In genomic region chr4:113141901-113142346, GRCh38 we compare ENCODE assay signal across 9 cellular contexts.
DNase-seq lines count a peak whose midpoint lies in the region; ATAC-seq and TF ChIP-seq lines count a peak whose summit lies in the region.
"Had no signal": no experiment of that assay in that cellular context is flagged by ENCODE, and none has a peak within 500 bp of the region (broad histone marks: within the 10 kb centered on the region; RNA-seq: fewer than 3 reads in every experiment).

No MANE protein-coding gene starts in this region.

- H3K4me1 ChIP-seq in left lung = peaks cover 0 to 8% of the 10 kb centered on the region in 2 donors
- peaks cover 10% of the 10 kb centered on the region; the same call in 1 of the 2 replicates for H3K4me1 ChIP-seq in BE2C

- peak; percentile 38 for ATAC-seq in HG02852 (IDR thresholded peaks at IDR 0.05; ENCODE audit: unreplicated experiment)
- ATAC-seq in left lung = peak; percentile 89

- no peak overlapping the region for H3K27ac ChIP-seq in left lung

- intact Hi-C loops in left lung (cut with DNase I) = no loop called here

- H3K27me3 ChIP-seq in left lung = no peaks in the 10 kb centered on the region
- no peaks in the 10 kb centered on the region for H3K27me3 ChIP-seq in BE2C

- TF ChIP-seq CTCF in left lung (IDR thresholded peaks at IDR 0.05) = no peak
- no peak for TF ChIP-seq CTCF in BE2C (IDR thresholded peaks at IDR 0.05; ENCODE audit: low read depth, low read length)

- DNase-seq in DMS53 (lab: John Stamatoyannopoulos, UW) (peak; percentile 93), NCI-H774 (lab: John Stamatoyannopoulos, UW) (peak; percentile 75), left lung (no peak), BE2C (no peak), 8988T (no peak), SKM-1 treated with dmso at 0.1 percent for 144 hours (lab: John Stamatoyannopoulos, UW; ENCODE audit: unreplicated experiment) (no peak)
- no peak for DNase-seq in activated CD4-positive, alpha-beta T cell treated with anti-CD3 and anti-CD28 coated beads, Interleukin-2, amount 50 U/mL, for 48 hours
- DNase-seq: activated B cell treated with CpG ODN at 0.5 μM for 24 hours had no signal

- H3K4me3 ChIP-seq in left lung (no peak overlapping the region), BE2C (ENCODE audit: low read depth, low read length) (no peak overlapping the region)

- H3K9me3 ChIP-seq in left lung (no peaks in the 10 kb centered on the region), BE2C (no peaks in the 10 kb centered on the region)

- H3K36me3 ChIP-seq in left lung = no peaks in the 10 kb centered on the region
- H3K36me3 ChIP-seq in BE2C = no peaks in the 10 kb centered on the region

Comparison
In these comparisons a context has a peak if more than half of its experiments do, and no peak if none do; other contexts are left out.
1. DNase-seq: peak in DMS53 (single experiment) and NCI-H774 (single experiment); none in left lung (0 of 2), BE2C (single experiment), 8988T (single experiment), SKM-1 treated with dmso at 0.1 percent for 144 hours (single experiment) and activated CD4-positive, alpha-beta T cell treated with anti-CD3 and anti-CD28 coated beads, Interleukin-2, amount 50 U/mL, for 48 hours (0 of 2).